Comparison of ENCODE assay signal across 8 cellular contexts in the genomic region with DNA sequence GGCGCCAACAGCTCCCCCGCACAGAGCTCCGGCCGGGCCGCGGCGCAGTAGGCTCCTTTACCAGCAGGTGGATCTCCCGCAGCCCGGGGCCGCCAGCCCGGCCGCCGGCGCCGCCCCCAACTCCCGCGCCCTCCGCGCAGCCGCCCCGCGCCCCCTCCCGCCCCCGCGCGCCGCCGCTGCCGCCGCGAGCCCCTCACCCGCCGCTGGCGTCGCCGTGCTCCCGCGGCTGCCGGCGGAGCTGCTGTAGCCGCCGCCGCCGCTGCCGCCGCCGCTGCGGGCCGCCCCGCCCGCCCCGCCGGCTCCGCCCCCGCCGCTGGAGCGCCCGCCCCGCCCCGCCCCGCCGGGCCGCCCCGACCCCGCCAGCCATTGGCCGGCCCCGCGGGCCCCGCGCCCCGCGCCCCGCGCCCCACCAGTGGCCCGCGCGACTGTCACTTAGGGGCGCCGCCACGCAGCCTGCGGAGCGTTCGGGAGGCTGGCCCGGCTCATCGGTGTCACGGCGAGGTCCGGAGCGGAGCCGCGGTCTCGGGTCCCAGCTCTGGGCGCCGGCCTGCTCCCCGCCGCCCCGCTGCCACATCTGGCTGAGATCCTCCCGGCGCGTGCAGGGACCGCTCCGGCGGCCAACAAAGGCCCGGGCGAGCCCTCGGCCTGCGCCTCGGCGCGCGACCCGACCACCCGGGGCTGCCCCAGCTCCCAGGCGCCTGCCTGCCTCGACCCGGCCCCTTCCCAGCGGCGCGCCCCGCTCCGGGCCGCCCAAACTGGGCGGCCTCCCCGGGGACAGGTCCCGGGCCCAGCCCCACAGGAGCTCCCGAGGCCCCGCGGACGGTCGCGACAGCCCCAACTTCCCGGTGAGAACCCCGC. TPM values are rescaled to one million over a fixed set of nuclear protein-coding genes. Genes with fewer than 3 reads are reported as not detected.
A peak's percentile ranks its signal among the peaks of the same experiment; 100 is the strongest.
DNase-seq lines count a peak whose midpoint lies in the region; ATAC-seq and TF ChIP-seq lines count a peak whose summit lies in the region.

A gene (minus strand): TSS at position 282 of the 858 bp plus-strand sequence. CDS start 4,800 bp downstream, outside the sequence.

- H3K27ac Mint-ChIP-seq in activated naive CD8-positive, alpha-beta T cell treated with anti-CD3 and anti-CD28 coated beads, Interleukin-2, amount 10 ng/mL, durations not matched to agents 7 days and 5 days = peak within 1 kb of the TSS; percentile 90

- H3K36me3 ChIP-seq in heart right ventricle (peaks cover 0 to 4% (median 0%) of the 10 kb centered on the region in 9 donors), prostate gland (no peaks in the 10 kb centered on the region)

- no peaks in the 10 kb centered on the region for H3K36me3 Mint-ChIP-seq in activated naive CD8-positive, alpha-beta T cell treated with anti-CD3 and anti-CD28 coated beads, Interleukin-2, amount 10 ng/mL, durations not matched to agents 7 days and 5 days

- WGBS in heart right ventricle, 2 donors = 1% methylated on average over 61 to 128 of the region's 133 CpGs
- 0% methylated on average over 71 of the region's 133 CpGs for WGBS in prostate gland

- H3K27ac ChIP-seq in heart right ventricle = peak within 1 kb of the TSS; percentile 80 to 98 (median 95)
- H3K27ac ChIP-seq in prostate gland = peak within 1 kb of the TSS; percentile 77 to 85

- POLR2A ChIA-PET in activated naive CD8-positive, alpha-beta T cell treated with anti-CD3 and anti-CD28 coated beads, Interleukin-2, amount 10 ng/mL, durations not matched to agents 7 days and 5 days (lab: Charles Lee) = interaction anchor here (0.5 to 10.2 kb wide), 26 partner anchors 10 to 284 kb away, joined by 3 to 225 read pairs (median 5); a partner anchor contains a TSS

- H3K4me3 ChIP-seq in heart right ventricle (peak within 1 kb of the TSS; percentile 74 to 89 (median 86)), prostate gland (peak within 1 kb of the TSS; percentile 77 to 87)

- DNase-seq in COLO668 (lab: John Stamatoyannopoulos, UW; ENCODE audit: unreplicated experiment) (peak; percentile 88), SKM-1 treated with dmso at 0.1 percent for 144 hours (lab: John Stamatoyannopoulos, UW; ENCODE audit: unreplicated experiment) (peak; percentile 61), heart right ventricle (peak; percentile 79 to 88), prostate gland (ENCODE audit: low spot score) (peak; percentile 58), ureter (ENCODE audit: low spot score) (peak; percentile 75)
- DNase-seq in activated naive CD8-positive, alpha-beta T cell treated with anti-CD3 and anti-CD28 coated beads, Interleukin-2, amount 10 ng/mL, durations not matched to agents 7 days and 5 days = peak; percentile 88

- no peaks in the 10 kb centered on the region for H3K9me3 Mint-ChIP-seq in activated naive CD8-positive, alpha-beta T cell treated with anti-CD3 and anti-CD28 coated beads, Interleukin-2, amount 10 ng/mL, durations not matched to agents 7 days and 5 days

- TF ChIP-seq CTCF in heart right ventricle (IDR thresholded peaks at IDR 0.05) (peak in 1 of 9 donors; percentile 19), prostate gland (IDR thresholded peaks at IDR 0.05) (peak in 2 of 4 experiments; percentile 8 to 18)

- peaks cover 56% of the 10 kb centered on the region for H3K4me1 Mint-ChIP-seq in activated naive CD8-positive, alpha-beta T cell treated with anti-CD3 and anti-CD28 coated beads, Interleukin-2, amount 10 ng/mL, durations not matched to agents 7 days and 5 days

- intact Hi-C loops in heart right ventricle (cut with DNase I) (loop anchor here in 8 of 10 donors (1.0 to 10.0 kb wide), 9 partner anchors 74 to 106 kb away; no protein-coding TSS in a partner anchor), prostate gland (cut with DNase I) (loop anchor here (5.0 kb wide), 1 partner anchor 124 kb away; a partner anchor contains a TSS)

- H3K9me3 ChIP-seq in heart right ventricle (no peaks in the 10 kb centered on the region), prostate gland (no peaks in the 10 kb centered on the region)

- H3K4me3 Mint-ChIP-seq in activated naive CD8-positive, alpha-beta T cell treated with anti-CD3 and anti-CD28 coated beads, Interleukin-2, amount 10 ng/mL, durations not matched to agents 7 days and 5 days = peak within 1 kb of the TSS; percentile 85

- no peaks in the 10 kb centered on the region for H3K27me3 Mint-ChIP-seq in activated naive CD8-positive, alpha-beta T cell treated with anti-CD3 and anti-CD28 coated beads, Interleukin-2, amount 10 ng/mL, durations not matched to agents 7 days and 5 days

- peaks cover 4 to 76% (median 35%) of the 10 kb centered on the region in 9 donors for H3K4me1 ChIP-seq in heart right ventricle
- no peaks in the 10 kb centered on the region for H3K4me1 ChIP-seq in prostate gland (replicated peaks)

- ATAC-seq in GM19328 (IDR thresholded peaks at IDR 0.05; ENCODE audit: unreplicated experiment) (peak; percentile 77), HG03521 (IDR thresholded peaks at IDR 0.05; ENCODE audit: unreplicated experiment) (peak; percentile 72), heart right ventricle (peak; percentile 82 to 96 (median 94))
- peak; percentile 85 for ATAC-seq in activated naive CD8-positive, alpha-beta T cell treated with anti-CD3 and anti-CD28 coated beads, Interleukin-2, amount 10 ng/mL, durations not matched to agents 7 days and 5 days (ENCODE audit: low read depth)

- H3K27me3 ChIP-seq in heart right ventricle (no peaks in the 10 kb centered on the region), prostate gland (replicated peaks; ENCODE audit: insufficient read depth) (no peaks in the 10 kb centered on the region)

- TF ChIP-seq POLR2A in prostate gland (IDR thresholded peaks at IDR 0.05) = peak; percentile 73

RNA-seq across cellular contexts. Expression of the gene that starts here (rescaled TPM):
- total RNA-seq in activated naive CD8-positive, alpha-beta T cell treated with anti-CD3 and anti-CD28 coated beads, Interleukin-2, amount 10 ng/mL, durations not matched to agents 7 days and 5 days = 100 to 1,000 TPM; 124 to 152 TPM
- total RNA-seq in heart right ventricle = 10 to 100 TPM; 17.7 to 33.0 (median 18.7) TPM
- 1 to 10 TPM; 4.6 to 7.2 TPM for polyA plus RNA-seq in heart right ventricle
- total RNA-seq in prostate gland = 10 to 100 TPM; 14.0 to 20.4 TPM
- 63.8 TPM for total RNA-seq in ureter

Comparison
In these comparisons a context has a peak if more than half of its experiments do, and no peak if none do; other contexts are left out.
1. Peak in every context shown above with its lines: DNase-seq, ATAC-seq, H3K4me3 ChIP-seq and H3K27ac ChIP-seq.